In genomic region chr4:1493540-1494287, GRCh38 we compare ENCODE assay signal across 14 cellular contexts.
DNase-seq lines count a peak whose midpoint lies in the region; ATAC-seq and TF ChIP-seq lines count a peak whose summit lies in the region.
"Had no signal": no experiment of that assay in that cellular context is flagged by ENCODE, and none has a peak within 500 bp of the region (broad histone marks: within the 10 kb centered on the region; RNA-seq: fewer than 3 reads in every experiment).

No MANE protein-coding gene starts in this region.

- H3F3A ChIP-seq in neural progenitor cell (ENCODE audit: low read depth), result no peaks in the 10 kb centered on the region

- no peak overlapping the region for H3K27ac ChIP-seq in neural progenitor cell
- H3K27ac ChIP-seq: BLaER1 treated with 17β-estradiol and CSF1 and Interleukin-3, amounts not matched to agents 10 nM and 100 nM; HL-60 had no signal

- intact Hi-C loops in CD14-positive monocyte (cut with micrococcal nuclease), result no loop called here

- no peaks in the 10 kb centered on the region for H4K20me1 ChIP-seq in neural progenitor cell (ENCODE audit: low read depth)

- ATAC-seq in GM19023 (IDR thresholded peaks at IDR 0.05; ENCODE audit: unreplicated experiment), result no peak
- no peak for ATAC-seq in HG02571 (IDR thresholded peaks at IDR 0.05; ENCODE audit: unreplicated experiment)

- peaks cover 0 to 3% (median 0%) of the 10 kb centered on the region in 7 donors for H3K9me3 Mint-ChIP-seq in CD14-positive monocyte
- no peaks in the 10 kb centered on the region for H3K9me3 Mint-ChIP-seq in endothelial cell (ENCODE audit: unreplicated experiment)
- H3K9me3 Mint-ChIP-seq in neural progenitor cell, result no peaks in the 10 kb centered on the region

- no peaks in the 10 kb centered on the region for H3K79me2 ChIP-seq in neural progenitor cell (ENCODE audit: low read depth)

- no peak overlapping the region for H3K4me2 ChIP-seq in neural progenitor cell

- peaks cover 6% of the 10 kb centered on the region for H3K4me1 ChIP-seq in neural progenitor cell
- H3K4me1 ChIP-seq: HAP-1 had no signal

- H3K27ac Mint-ChIP-seq in CD14-positive monocyte (no peak overlapping the region), endothelial cell (ENCODE audit: unreplicated experiment) (no peak overlapping the region), neural progenitor cell (peak overlapping the region; percentile 26)

- peaks cover 9% of the 10 kb centered on the region for H3K27me3 ChIP-seq in neural progenitor cell

- H3K36me3 Mint-ChIP-seq in CD14-positive monocyte (no peaks in the 10 kb centered on the region), endothelial cell (ENCODE audit: low read depth, unreplicated experiment) (no peaks in the 10 kb centered on the region), neural progenitor cell (no peaks in the 10 kb centered on the region)

- no peak overlapping the region for H2AFZ ChIP-seq in neural progenitor cell (replicated peaks)

- H3K9me3 ChIP-seq in neural progenitor cell (ENCODE audit: low read depth), result no peaks in the 10 kb centered on the region
- H3K9me3 ChIP-seq: BLaER1 treated with 17β-estradiol and CSF1 and Interleukin-3, amounts not matched to agents 10 nM and 100 nM; HAP-1 had no signal

- DNase-seq in activated effector memory CD4-positive, alpha-beta T cell treated with anti-CD3 and anti-CD28 coated beads, Interleukin-2, amount 50 U/mL, for 16 hours, result peak; percentile 47
- no peak for DNase-seq in activated effector memory CD4-positive, alpha-beta T cell treated with Interleukin-2 at 50 U/mL for 16 hours
- DNase-seq in CD14-positive monocyte (ENCODE audit: low spot score), result peak; percentile 25
- no peak for DNase-seq in endothelial cell (ENCODE audit: low spot score)
- DNase-seq in neural progenitor cell (ENCODE audit: low spot score), result no peak
- DNase-seq in DMS153 treated with DMSO at 0.1 percent for 48 hours (lab: John Stamatoyannopoulos, UW; ENCODE audit: unreplicated experiment), result no peak
- DNase-seq: NCI-H187, NCI-H226, SIG-M5 had no signal

- H3K4me3 Mint-ChIP-seq in CD14-positive monocyte (no peak overlapping the region), endothelial cell (ENCODE audit: unreplicated experiment) (peak overlapping the region; percentile 35), neural progenitor cell (no peak overlapping the region)

- H3K4me3 ChIP-seq in neural progenitor cell, result no peak overlapping the region
- H3K4me3 ChIP-seq: BLaER1 treated with 17β-estradiol and CSF1 and Interleukin-3, amounts not matched to agents 10 nM and 100 nM; HAP-1 had no signal

- no peak for TF ChIP-seq CTCF in CD14-positive monocyte (IDR thresholded peaks at IDR 0.05)
- TF ChIP-seq CTCF in endothelial cell (IDR thresholded peaks at IDR 0.05; ENCODE audit: unreplicated experiment), result no peak
- TF ChIP-seq CTCF in neural progenitor cell (IDR thresholded peaks at IDR 0.05), result no peak

- H3K4me1 Mint-ChIP-seq in CD14-positive monocyte, result no peaks in the 10 kb centered on the region
- H3K4me1 Mint-ChIP-seq in endothelial cell (ENCODE audit: unreplicated experiment), result no peaks in the 10 kb centered on the region
- peaks cover 10% of the 10 kb centered on the region for H3K4me1 Mint-ChIP-seq in neural progenitor cell

- H3K9ac ChIP-seq in neural progenitor cell, result no peak overlapping the region
- H3K9ac ChIP-seq: BLaER1 treated with 17β-estradiol and CSF1 and Interleukin-3, amounts not matched to agents 10 nM and 100 nM had no signal

- no peaks in the 10 kb centered on the region for H3K36me3 ChIP-seq in neural progenitor cell
- H3K36me3 ChIP-seq: BLaER1 treated with 17β-estradiol and CSF1 and Interleukin-3, amounts not matched to agents 10 nM and 100 nM; HAP-1 had no signal

- H3K27me3 Mint-ChIP-seq in CD14-positive monocyte (ENCODE audit: low read depth in 3 of 3) (peaks cover 5 to 7% (median 5%) of the 10 kb centered on the region in 3 donors), endothelial cell (ENCODE audit: unreplicated experiment) (no peaks in the 10 kb centered on the region), neural progenitor cell (ENCODE audit: insufficient read depth, low read depth) (peaks cover 8% of the 10 kb centered on the region)

Comparison
In these comparisons a context has a peak if more than half of its experiments do, and no peak if none do; other contexts are left out.
1. DNase-seq: peak in activated effector memory CD4-positive, alpha-beta T cell treated with anti-CD3 and anti-CD28 coated beads, Interleukin-2, amount 50 U/mL, for 16 hours (single experiment) and CD14-positive monocyte (single experiment); none in activated effector memory CD4-positive, alpha-beta T cell treated with Interleukin-2 at 50 U/mL for 16 hours (single experiment), endothelial cell (single experiment), neural progenitor cell (single experiment) and DMS153 treated with DMSO at 0.1 percent for 48 hours (single experiment).